In genomic region chr20:49281059-49281912, GRCh38 we compare ENCODE assay signal across 8 cellular contexts. TPM values are rescaled to one million over a fixed set of nuclear protein-coding genes. Genes with fewer than 3 reads are reported as not detected.
A peak's percentile ranks its signal among the peaks of the same experiment; 100 is the strongest.
DNase-seq lines count a peak whose midpoint lies in the region; ATAC-seq, FAIRE-seq and TF ChIP-seq lines count a peak whose summit lies in the region.

No MANE protein-coding gene starts in this region.

- H3K9me3 Mint-ChIP-seq in Calu3 (ENCODE audit: low read depth, unreplicated experiment) = peaks cover 35% of the 10 kb centered on the region

- H3K36me3 Mint-ChIP-seq in Calu3 (ENCODE audit: insufficient read depth, unreplicated experiment) = peaks cover 100% of the 10 kb centered on the region

- H3K9me3 ChIP-seq in GM12878 (replicated peaks; ENCODE audit: control insufficient read depth, insufficient read depth, low read length) = peaks cover 27% of the 10 kb centered on the region

- WGBS in GM12878 (ENCODE audit: insufficient coverage, insufficient replicate concordance, low lambda C conversion rate, missing lambda C conversion rate) = 2% methylated on average over 13 of the region's 13 CpGs

- no peak for TF ChIP-seq EP300 in GM12878 (IDR thresholded peaks at IDR 0.05; ENCODE audit: borderline replicate concordance in 1 of 2, control insufficient read depth in 1 of 2, low read depth in 2 of 2, low read length in 2 of 2)

- peak overlapping the region; percentile 95 for H3K4me3 ChIP-seq in GM12878

- RAD21 ChIA-PET in GM12878 (lab: Charles Lee; ENCODE audit: unreplicated experiment) = interaction anchor here (1.1 to 1.9 kb wide), 4 partner anchors 14 to 62 kb away, joined by 3 to 6 read pairs (median 4); partner anchors contain the start of gene DDX27

- no TSS peak for BruUV-seq in Calu3 (replicated peaks; lab: Mats Ljungman, UMichigan)
- no TSS peak for BruUV-seq in GM12878 (replicated peaks; lab: Mats Ljungman, UMichigan)

- TF ChIP-seq RAD21 in GM12878 (IDR thresholded peaks at IDR 0.05; ENCODE audit: insufficient read depth, low read depth, low read length) = no peak

- peaks cover 94% of the 10 kb centered on the region for H3K79me2 ChIP-seq in GM12878 (ENCODE audit: control insufficient read depth, insufficient read depth, low read length)

- SMC1A ChIA-PET in GM12878 (lab: Charles Lee; ENCODE audit: uncharacterized antibody, unreplicated experiment) = interaction anchor here (0.9 to 3.3 kb wide), 8 partner anchors 9 to 101 kb away, joined by 3 to 21 read pairs (median 4); partner anchors contain the start of gene DDX27

- ATAC-seq in GM12878 (peak; percentile 4), GM21526 (IDR thresholded peaks at IDR 0.05; ENCODE audit: low FRiP score, unreplicated experiment) (no peak), HG03378 (IDR thresholded peaks at IDR 0.05; ENCODE audit: unreplicated experiment) (no peak)

- in situ Hi-C loops in GM12878 (cut with MboI) = no loop called here

- peaks cover 70% of the 10 kb centered on the region for H3K4me1 Mint-ChIP-seq in Calu3 (ENCODE audit: low read depth, unreplicated experiment)

- H3K27me3 ChIP-seq in GM12878 (replicated peaks in 1 of 2; ENCODE audit: control insufficient read depth in 2 of 2, insufficient read depth in 2 of 2, low read length in 1 of 2) = no peaks in the 10 kb centered on the region

- no peak for TF ChIP-seq POLR2A in GM12878 (IDR thresholded peaks at IDR 0.05; ENCODE audit: low read depth, low read length)

- H3K9ac ChIP-seq in GM12878 (ENCODE audit: control insufficient read depth, insufficient read depth, low read length) = peak overlapping the region; percentile 98

- TF ChIP-seq CTCF in Calu3 (IDR thresholded peaks at IDR 0.05; ENCODE audit: unreplicated experiment) = no peak
- TF ChIP-seq CTCF in GM12878 (IDR thresholded peaks at IDR 0.05 in 2 of 3, conservative IDR thresholded peaks at IDR 0.05 in 1 of 3; ENCODE audit: control insufficient read depth in 2 of 3, extremely low read depth in 1 of 3, insufficient read depth in 1 of 3, low read depth in 3 of 3, low read length in 3 of 3) = no peak

- intact Hi-C loops in Calu3 (cut with micrococcal nuclease; ENCODE audit: unreplicated experiment) (no loop called here), GM12878 (cut with micrococcal nuclease; ENCODE audit: unreplicated experiment) (no loop called here)

- H3K27ac Mint-ChIP-seq in Calu3 (ENCODE audit: unreplicated experiment) = peak overlapping the region; percentile 95

- H2AFZ ChIP-seq in GM12878 (ENCODE audit: control insufficient read depth, low read depth, low read length) = no peak overlapping the region

- H3K4me1 ChIP-seq in GM12878 (ENCODE audit: control insufficient read depth, insufficient read depth, low read length) = peaks cover 5% of the 10 kb centered on the region

- POLR2A ChIA-PET in GM12878 (lab: Charles Lee) = interaction anchor here (0.6 to 4.0 kb wide), 13 partner anchors 9 to 1252 kb away, joined by 3 to 25 read pairs (median 5); partner anchors contain the start of gene DDX27

- peaks cover 16% of the 10 kb centered on the region for H3K27me3 Mint-ChIP-seq in Calu3 (ENCODE audit: unreplicated experiment)

- H4K20me1 ChIP-seq in GM12878 (ENCODE audit: control insufficient read depth, insufficient read depth) = peaks cover 24% of the 10 kb centered on the region

- FAIRE-seq in GM12878 (lab: Jason Lieb, UNC) = no peak

- DNase-seq in Calu3 (no peak), LoVo (ENCODE audit: low spot score) (peak; percentile 73), GM12878 (ENCODE audit: low read depth, low spot score) (no peak), mucosa of gallbladder (ENCODE audit: low spot score) (peak; percentile 38), T-helper 9 cell (no peak), retina (no peak)

- peak overlapping the region; percentile 92 for H3K27ac ChIP-seq in GM12878 (ENCODE audit: control insufficient read depth, insufficient read depth)

- peak overlapping the region; percentile 74 for H3K4me2 ChIP-seq in GM12878 (ENCODE audit: control insufficient read depth, insufficient read depth)

- peaks cover 31 to 56% of the 10 kb centered on the region in 2 experiments for H3K36me3 ChIP-seq in GM12878 (ENCODE audit: control insufficient read depth in 2 of 2, insufficient read depth in 2 of 2, low read length in 1 of 2)

- CTCF ChIA-PET in Calu3 (lab: Charles Lee) (interaction anchor here (0.5 kb wide), 1 partner anchor 278 kb away, joined by 3 read pairs; no protein-coding TSS in a partner anchor), GM12878 (lab: Yijun Ruan, JAX) (interaction anchor here (1.1 to 3.6 kb wide), 5 partner anchors 10 to 148 kb away, joined by 3 to 14 read pairs (median 4); no protein-coding TSS in a partner anchor)

- peak overlapping the region; percentile 82 for H3K4me3 Mint-ChIP-seq in Calu3 (ENCODE audit: low read depth, unreplicated experiment)

TF ChIP-seq in GM12878, 131 proteins besides CTCF, POLR2A, EP300 and RAD21 (continues in another document):
- TF ChIP-seq NFIC (IDR thresholded peaks at IDR 0.05; ENCODE audit: low read depth, low read length) (peak; percentile 8; the same call in 1 of the 2 replicates), ATF2 (IDR thresholded peaks at IDR 0.05; ENCODE audit: low read length) (peak; percentile 9; the same call in 1 of the 2 replicates), NKRF (conservative IDR thresholded peaks at IDR 0.05) (0 out of 2 replicates have a peak, but pooled peaks have one; percentile 11), FOXM1 (IDR thresholded peaks at IDR 0.05; ENCODE audit: low read depth, low read length) (no peak; the same call in 1 of the 2 replicates)

RNA-seq across cellular contexts. Expression of gene ZNFX1, which starts 3.4 kb away (rescaled TPM):
- 94.1 and 156 TPM in 2 replicates for total RNA-seq in Calu3 (2022)
- total RNA-seq in GM12878 (2013; cell fraction: nucleolus; rRNA removed) = 51.3 and 51.5 TPM in 2 replicates
- 31.5 and 32.1 TPM in 2 replicates for total RNA-seq in GM12878 (2014; rRNA removed)
- 26.3 and 27.8 TPM in 2 replicates for total RNA-seq in GM12878 (2014; rRNA removed; fragmentation: Illumina TruSeq; extraction: Trizol)
- 29.8 and 30.6 TPM in 2 replicates for total RNA-seq in GM12878 (2021)
- polyA plus RNA-seq in GM12878 (2011; ENCODE audit: low read depth) = 14.5 TPM
- polyA plus RNA-seq in GM12878 (2011; rRNA removed) = 6.9 and 9.1 TPM in 2 replicates
- polyA plus RNA-seq in GM12878 (2011; cell fraction: cytosol; rRNA removed) = 14.1 and 18.0 TPM in 2 replicates
- polyA plus RNA-seq in GM12878 (2011; cell fraction: nucleus; rRNA removed) = 6.9 and 11.6 TPM in 2 replicates
- polyA plus RNA-seq in GM12878 (2012) = 16.7 and 17.2 TPM in 2 replicates
- 26.4 and 28.5 TPM in 2 replicates for polyA plus RNA-seq in GM12878 (2014; fragmentation: Illumina TruSeq; extraction: Trizol)
- polyA plus RNA-seq in GM12878 (2014; fragmentation: Nextera tagmentation; extraction: Ambion mirVana) = 10 to 100 TPM in 1 of 2 experiments, 1 to 10 TPM in 1; 7.4 to 14.6 TPM
- polyA plus RNA-seq in GM12878 (2014; rRNA removed) = 16.4 and 18.2 TPM in 2 replicates
- polyA plus RNA-seq in GM12878 (2016; fragmentation: Nextera tagmentation; extraction: Ambion mirVana) = 10 to 100 TPM; 24.9 to 27.2 TPM
- 30.2 and 32.8 TPM in 2 replicates for polyA minus RNA-seq in GM12878 (2011; rRNA and poly(A)+ RNA removed)
- 14.2 and 16.9 TPM in 2 replicates for polyA minus RNA-seq in GM12878 (2011; cell fraction: cytosol; rRNA and poly(A)+ RNA removed)
- polyA minus RNA-seq in GM12878 (2011; cell fraction: nucleus; rRNA and poly(A)+ RNA removed) = 15.8 and 18.1 TPM in 2 replicates
- 35.3 TPM for total RNA-seq in mucosa of gallbladder

Comparison
In these comparisons a context has a peak if more than half of its experiments do, and no peak if none do; other contexts are left out.
1. DNase-seq: peak in LoVo (single experiment) and mucosa of gallbladder (single experiment); none in Calu3 (single experiment), GM12878 (single experiment), T-helper 9 cell (single experiment) and retina (single experiment).